ENCODE assay signal across 1 cellular context in genomic region chr11:18594088-18594487, GRCh38. TPM values are rescaled to one million over a fixed set of nuclear protein-coding genes. Genes with fewer than 3 reads are reported as not detected.
"Had no signal": no experiment of that assay in that cellular context is flagged by ENCODE, and none has a peak within 500 bp of the region (broad histone marks: within the 10 kb centered on the region; RNA-seq: fewer than 3 reads in every experiment).

No MANE protein-coding gene starts in this region.

RNA-seq across cellular contexts. Expression of gene MISFA, which starts 5.5 kb away (rescaled TPM):
- total RNA-seq: ascending aorta had no signal
